1 cellular context compared by ENCODE assay signal in the genomic region with DNA sequence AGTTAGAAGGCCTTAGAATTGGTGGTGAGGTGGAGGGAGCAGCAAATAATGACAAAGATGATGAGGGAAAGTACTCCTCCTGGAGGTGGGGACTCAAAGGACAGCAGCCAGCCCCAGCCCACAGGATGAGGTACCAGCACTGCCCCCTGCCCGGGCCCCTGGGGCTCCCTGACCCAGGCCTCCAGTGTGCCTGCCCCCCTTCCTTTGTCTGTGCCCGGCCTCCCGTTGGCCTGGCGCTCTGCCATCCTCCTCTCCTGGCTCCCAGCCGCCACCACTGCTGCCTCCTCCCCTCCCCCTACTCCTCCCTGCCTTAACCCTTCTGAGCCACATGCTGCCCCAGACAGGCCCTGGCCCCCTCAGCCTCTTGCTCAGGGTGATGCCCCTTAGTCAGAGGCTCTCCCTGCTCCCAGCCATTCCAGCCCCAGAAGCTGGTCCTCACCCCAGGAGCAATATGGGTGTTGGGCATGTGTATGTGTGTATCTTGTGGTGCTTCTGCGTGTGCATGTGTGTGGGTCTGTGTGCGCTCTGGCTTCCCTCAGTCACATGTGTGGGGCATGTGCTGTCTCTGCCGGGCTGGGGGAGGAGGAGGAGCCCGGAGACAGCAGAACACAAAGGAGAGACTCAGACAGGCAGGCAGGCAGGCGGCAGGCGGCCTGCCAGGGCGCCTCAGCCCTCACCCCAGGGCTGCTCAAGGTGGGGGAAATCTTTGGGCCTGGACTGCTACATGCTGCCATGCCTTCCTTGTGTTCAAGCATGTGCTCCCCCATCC.
TF ChIP-seq lines count a peak whose summit lies in the region.

No MANE protein-coding gene starts in this region.

TF ChIP-seq in HepG2, 621 proteins besides CTCF, POLR2A, EP300 and RAD21 (continued from another document and continues in another):
- TF ChIP-seq, protein P1, sequence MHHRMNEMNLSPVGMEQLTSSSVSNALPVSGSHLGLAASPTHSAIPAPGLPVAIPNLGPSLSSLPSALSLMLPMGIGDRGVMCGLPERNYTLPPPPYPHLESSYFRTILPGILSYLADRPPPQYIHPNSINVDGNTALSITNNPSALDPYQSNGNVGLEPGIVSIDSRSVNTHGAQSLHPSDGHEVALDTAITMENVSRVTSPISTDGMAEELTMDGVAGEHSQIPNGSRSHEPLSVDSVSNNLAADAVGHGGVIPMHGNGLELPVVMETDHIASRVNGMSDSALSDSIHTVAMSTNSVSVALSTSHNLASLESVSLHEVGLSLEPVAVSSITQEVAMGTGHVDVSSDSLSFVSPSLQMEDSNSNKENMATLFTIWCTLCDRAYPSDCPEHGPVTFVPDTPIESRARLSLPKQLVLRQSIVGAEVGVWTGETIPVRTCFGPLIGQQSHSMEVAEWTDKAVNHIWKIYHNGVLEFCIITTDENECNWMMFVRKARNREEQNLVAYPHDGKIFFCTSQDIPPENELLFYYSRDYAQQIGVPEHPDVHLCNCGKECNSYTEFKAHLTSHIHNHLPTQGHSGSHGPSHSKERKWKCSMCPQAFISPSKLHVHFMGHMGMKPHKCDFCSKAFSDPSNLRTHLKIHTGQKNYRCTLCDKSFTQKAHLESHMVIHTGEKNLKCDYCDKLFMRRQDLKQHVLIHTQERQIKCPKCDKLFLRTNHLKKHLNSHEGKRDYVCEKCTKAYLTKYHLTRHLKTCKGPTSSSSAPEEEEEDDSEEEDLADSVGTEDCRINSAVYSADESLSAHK (CRISPR knock-in tag; IDR thresholded peaks at IDR 0.05; ENCODE audit: borderline replicate concordance) = no peak
- TF ChIP-seq, protein P2, sequence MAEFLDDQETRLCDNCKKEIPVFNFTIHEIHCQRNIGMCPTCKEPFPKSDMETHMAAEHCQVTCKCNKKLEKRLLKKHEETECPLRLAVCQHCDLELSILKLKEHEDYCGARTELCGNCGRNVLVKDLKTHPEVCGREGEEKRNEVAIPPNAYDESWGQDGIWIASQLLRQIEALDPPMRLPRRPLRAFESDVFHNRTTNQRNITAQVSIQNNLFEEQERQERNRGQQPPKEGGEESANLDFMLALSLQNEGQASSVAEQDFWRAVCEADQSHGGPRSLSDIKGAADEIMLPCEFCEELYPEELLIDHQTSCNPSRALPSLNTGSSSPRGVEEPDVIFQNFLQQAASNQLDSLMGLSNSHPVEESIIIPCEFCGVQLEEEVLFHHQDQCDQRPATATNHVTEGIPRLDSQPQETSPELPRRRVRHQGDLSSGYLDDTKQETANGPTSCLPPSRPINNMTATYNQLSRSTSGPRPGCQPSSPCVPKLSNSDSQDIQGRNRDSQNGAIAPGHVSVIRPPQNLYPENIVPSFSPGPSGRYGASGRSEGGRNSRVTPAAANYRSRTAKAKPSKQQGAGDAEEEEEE (CRISPR knock-in tag; IDR thresholded peaks at IDR 0.05; ENCODE audit: borderline replicate concordance) = no peak
- TF ChIP-seq, protein P3, sequence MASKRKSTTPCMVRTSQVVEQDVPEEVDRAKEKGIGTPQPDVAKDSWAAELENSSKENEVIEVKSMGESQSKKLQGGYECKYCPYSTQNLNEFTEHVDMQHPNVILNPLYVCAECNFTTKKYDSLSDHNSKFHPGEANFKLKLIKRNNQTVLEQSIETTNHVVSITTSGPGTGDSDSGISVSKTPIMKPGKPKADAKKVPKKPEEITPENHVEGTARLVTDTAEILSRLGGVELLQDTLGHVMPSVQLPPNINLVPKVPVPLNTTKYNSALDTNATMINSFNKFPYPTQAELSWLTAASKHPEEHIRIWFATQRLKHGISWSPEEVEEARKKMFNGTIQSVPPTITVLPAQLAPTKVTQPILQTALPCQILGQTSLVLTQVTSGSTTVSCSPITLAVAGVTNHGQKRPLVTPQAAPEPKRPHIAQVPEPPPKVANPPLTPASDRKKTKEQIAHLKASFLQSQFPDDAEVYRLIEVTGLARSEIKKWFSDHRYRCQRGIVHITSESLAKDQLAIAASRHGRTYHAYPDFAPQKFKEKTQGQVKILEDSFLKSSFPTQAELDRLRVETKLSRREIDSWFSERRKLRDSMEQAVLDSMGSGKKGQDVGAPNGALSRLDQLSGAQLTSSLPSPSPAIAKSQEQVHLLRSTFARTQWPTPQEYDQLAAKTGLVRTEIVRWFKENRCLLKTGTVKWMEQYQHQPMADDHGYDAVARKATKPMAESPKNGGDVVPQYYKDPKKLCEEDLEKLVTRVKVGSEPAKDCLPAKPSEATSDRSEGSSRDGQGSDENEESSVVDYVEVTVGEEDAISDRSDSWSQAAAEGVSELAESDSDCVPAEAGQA (IDR thresholded peaks at IDR 0.05; ENCODE audit: low read depth) = no peak
- TF ChIP-seq, protein P3 (CRISPR knock-in tag; IDR thresholded peaks at IDR 0.05; ENCODE audit: borderline replicate concordance) = no peak
- no peak for TF ChIP-seq ZMYM2 (CRISPR knock-in tag; IDR thresholded peaks at IDR 0.05)
- TF ChIP-seq, protein P4, sequence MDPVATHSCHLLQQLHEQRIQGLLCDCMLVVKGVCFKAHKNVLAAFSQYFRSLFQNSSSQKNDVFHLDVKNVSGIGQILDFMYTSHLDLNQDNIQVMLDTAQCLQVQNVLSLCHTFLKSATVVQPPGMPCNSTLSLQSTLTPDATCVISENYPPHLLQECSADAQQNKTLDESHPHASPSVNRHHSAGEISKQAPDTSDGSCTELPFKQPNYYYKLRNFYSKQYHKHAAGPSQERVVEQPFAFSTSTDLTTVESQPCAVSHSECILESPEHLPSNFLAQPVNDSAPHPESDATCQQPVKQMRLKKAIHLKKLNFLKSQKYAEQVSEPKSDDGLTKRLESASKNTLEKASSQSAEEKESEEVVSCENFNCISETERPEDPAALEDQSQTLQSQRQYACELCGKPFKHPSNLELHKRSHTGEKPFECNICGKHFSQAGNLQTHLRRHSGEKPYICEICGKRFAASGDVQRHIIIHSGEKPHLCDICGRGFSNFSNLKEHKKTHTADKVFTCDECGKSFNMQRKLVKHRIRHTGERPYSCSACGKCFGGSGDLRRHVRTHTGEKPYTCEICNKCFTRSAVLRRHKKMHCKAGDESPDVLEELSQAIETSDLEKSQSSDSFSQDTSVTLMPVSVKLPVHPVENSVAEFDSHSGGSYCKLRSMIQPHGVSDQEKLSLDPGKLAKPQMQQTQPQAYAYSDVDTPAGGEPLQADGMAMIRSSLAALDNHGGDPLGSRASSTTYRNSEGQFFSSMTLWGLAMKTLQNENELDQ (CRISPR knock-in tag; IDR thresholded peaks at IDR 0.05; ENCODE audit: borderline replicate concordance) = no peak
- no peak for TF ChIP-seq TOPORS (CRISPR knock-in tag; IDR thresholded peaks at IDR 0.05)
- TF ChIP-seq, protein P5, sequence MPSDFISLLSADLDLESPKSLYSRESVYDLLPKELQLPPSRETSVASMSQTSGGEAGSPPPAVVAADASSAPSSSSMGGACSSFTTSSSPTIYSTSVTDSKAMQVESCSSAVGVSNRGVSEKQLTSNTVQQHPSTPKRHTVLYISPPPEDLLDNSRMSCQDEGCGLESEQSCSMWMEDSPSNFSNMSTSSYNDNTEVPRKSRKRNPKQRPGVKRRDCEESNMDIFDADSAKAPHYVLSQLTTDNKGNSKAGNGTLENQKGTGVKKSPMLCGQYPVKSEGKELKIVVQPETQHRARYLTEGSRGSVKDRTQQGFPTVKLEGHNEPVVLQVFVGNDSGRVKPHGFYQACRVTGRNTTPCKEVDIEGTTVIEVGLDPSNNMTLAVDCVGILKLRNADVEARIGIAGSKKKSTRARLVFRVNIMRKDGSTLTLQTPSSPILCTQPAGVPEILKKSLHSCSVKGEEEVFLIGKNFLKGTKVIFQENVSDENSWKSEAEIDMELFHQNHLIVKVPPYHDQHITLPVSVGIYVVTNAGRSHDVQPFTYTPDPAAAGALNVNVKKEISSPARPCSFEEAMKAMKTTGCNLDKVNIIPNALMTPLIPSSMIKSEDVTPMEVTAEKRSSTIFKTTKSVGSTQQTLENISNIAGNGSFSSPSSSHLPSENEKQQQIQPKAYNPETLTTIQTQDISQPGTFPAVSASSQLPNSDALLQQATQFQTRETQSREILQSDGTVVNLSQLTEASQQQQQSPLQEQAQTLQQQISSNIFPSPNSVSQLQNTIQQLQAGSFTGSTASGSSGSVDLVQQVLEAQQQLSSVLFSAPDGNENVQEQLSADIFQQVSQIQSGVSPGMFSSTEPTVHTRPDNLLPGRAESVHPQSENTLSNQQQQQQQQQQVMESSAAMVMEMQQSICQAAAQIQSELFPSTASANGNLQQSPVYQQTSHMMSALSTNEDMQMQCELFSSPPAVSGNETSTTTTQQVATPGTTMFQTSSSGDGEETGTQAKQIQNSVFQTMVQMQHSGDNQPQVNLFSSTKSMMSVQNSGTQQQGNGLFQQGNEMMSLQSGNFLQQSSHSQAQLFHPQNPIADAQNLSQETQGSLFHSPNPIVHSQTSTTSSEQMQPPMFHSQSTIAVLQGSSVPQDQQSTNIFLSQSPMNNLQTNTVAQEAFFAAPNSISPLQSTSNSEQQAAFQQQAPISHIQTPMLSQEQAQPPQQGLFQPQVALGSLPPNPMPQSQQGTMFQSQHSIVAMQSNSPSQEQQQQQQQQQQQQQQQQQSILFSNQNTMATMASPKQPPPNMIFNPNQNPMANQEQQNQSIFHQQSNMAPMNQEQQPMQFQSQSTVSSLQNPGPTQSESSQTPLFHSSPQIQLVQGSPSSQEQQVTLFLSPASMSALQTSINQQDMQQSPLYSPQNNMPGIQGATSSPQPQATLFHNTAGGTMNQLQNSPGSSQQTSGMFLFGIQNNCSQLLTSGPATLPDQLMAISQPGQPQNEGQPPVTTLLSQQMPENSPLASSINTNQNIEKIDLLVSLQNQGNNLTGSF (CRISPR knock-in tag; IDR thresholded peaks at IDR 0.05) = no peak
- no peak for TF ChIP-seq ZMYM4 (CRISPR knock-in tag; IDR thresholded peaks at IDR 0.05)
- TF ChIP-seq, protein P6, sequence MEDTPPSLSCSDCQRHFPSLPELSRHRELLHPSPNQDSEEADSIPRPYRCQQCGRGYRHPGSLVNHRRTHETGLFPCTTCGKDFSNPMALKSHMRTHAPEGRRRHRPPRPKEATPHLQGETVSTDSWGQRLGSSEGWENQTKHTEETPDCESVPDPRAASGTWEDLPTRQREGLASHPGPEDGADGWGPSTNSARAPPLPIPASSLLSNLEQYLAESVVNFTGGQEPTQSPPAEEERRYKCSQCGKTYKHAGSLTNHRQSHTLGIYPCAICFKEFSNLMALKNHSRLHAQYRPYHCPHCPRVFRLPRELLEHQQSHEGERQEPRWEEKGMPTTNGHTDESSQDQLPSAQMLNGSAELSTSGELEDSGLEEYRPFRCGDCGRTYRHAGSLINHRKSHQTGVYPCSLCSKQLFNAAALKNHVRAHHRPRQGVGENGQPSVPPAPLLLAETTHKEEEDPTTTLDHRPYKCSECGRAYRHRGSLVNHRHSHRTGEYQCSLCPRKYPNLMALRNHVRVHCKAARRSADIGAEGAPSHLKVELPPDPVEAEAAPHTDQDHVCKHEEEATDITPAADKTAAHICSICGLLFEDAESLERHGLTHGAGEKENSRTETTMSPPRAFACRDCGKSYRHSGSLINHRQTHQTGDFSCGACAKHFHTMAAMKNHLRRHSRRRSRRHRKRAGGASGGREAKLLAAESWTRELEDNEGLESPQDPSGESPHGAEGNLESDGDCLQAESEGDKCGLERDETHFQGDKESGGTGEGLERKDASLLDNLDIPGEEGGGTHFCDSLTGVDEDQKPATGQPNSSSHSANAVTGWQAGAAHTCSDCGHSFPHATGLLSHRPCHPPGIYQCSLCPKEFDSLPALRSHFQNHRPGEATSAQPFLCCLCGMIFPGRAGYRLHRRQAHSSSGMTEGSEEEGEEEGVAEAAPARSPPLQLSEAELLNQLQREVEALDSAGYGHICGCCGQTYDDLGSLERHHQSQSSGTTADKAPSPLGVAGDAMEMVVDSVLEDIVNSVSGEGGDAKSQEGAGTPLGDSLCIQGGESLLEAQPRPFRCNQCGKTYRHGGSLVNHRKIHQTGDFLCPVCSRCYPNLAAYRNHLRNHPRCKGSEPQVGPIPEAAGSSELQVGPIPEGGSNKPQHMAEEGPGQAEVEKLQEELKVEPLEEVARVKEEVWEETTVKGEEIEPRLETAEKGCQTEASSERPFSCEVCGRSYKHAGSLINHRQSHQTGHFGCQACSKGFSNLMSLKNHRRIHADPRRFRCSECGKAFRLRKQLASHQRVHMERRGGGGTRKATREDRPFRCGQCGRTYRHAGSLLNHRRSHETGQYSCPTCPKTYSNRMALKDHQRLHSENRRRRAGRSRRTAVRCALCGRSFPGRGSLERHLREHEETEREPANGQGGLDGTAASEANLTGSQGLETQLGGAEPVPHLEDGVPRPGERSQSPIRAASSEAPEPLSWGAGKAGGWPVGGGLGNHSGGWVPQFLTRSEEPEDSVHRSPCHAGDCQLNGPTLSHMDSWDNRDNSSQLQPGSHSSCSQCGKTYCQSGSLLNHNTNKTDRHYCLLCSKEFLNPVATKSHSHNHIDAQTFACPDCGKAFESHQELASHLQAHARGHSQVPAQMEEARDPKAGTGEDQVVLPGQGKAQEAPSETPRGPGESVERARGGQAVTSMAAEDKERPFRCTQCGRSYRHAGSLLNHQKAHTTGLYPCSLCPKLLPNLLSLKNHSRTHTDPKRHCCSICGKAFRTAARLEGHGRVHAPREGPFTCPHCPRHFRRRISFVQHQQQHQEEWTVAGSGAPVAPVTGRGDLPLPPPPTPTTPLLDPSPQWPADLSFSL (CRISPR knock-in tag; IDR thresholded peaks at IDR 0.05) = no peak
- no peak for TF ChIP-seq CBX2 (IDR thresholded peaks at IDR 0.05; ENCODE audit: low read depth, low read length)
- no peak for TF ChIP-seq CBX2 (CRISPR knock-in tag; IDR thresholded peaks at IDR 0.05; ENCODE audit: low read depth)
- TF ChIP-seq, protein P7, sequence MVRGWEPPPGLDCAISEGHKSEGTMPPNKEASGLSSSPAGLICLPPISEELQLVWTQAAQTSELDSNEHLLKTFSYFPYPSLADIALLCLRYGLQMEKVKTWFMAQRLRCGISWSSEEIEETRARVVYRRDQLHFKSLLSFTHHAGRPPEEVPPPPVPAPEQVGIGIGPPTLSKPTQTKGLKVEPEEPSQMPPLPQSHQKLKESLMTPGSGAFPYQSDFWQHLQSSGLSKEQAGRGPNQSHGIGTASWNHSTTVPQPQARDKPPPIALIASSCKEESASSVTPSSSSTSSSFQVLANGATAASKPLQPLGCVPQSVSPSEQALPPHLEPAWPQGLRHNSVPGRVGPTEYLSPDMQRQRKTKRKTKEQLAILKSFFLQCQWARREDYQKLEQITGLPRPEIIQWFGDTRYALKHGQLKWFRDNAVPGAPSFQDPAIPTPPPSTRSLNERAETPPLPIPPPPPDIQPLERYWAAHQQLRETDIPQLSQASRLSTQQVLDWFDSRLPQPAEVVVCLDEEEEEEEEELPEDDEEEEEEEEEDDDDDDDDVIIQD (CRISPR knock-in tag; IDR thresholded peaks at IDR 0.05; ENCODE audit: low read depth) = no peak
- no peak for TF ChIP-seq KDM6A (CRISPR knock-in tag; IDR thresholded peaks at IDR 0.05; ENCODE audit: low read depth)
- TF ChIP-seq, protein P8, sequence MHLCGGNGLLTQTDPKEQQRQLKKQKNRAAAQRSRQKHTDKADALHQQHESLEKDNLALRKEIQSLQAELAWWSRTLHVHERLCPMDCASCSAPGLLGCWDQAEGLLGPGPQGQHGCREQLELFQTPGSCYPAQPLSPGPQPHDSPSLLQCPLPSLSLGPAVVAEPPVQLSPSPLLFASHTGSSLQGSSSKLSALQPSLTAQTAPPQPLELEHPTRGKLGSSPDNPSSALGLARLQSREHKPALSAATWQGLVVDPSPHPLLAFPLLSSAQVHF (CRISPR knock-in tag; IDR thresholded peaks at IDR 0.05) = no peak
- no peak for TF ChIP-seq ZNF17 (CRISPR knock-in tag; IDR thresholded peaks at IDR 0.05)
